Comparison of ENCODE assay signal across 8 cellular contexts in genomic region chr7:2172311-2173183, GRCh38.
DNase-seq lines count a peak whose midpoint lies in the region; ATAC-seq lines count a peak whose summit lies in the region.

No MANE protein-coding gene starts in this region.

- ATAC-seq in sciatic nerve (peak; percentile 87), GM21390 (IDR thresholded peaks at IDR 0.05; ENCODE audit: unreplicated experiment) (no peak), GM21529 (IDR thresholded peaks at IDR 0.05; ENCODE audit: unreplicated experiment) (no peak), HG02759 (IDR thresholded peaks at IDR 0.05; ENCODE audit: unreplicated experiment) (no peak)

- intact Hi-C loops in sciatic nerve (cut with DNase I): no loop called here

- peak; percentile 95 for DNase-seq in EH (ENCODE audit: low read depth)
- DNase-seq in NCI-H446 (lab: John Stamatoyannopoulos, UW): peak; percentile 61 to 76
- peak; percentile 89 for DNase-seq in fibroblast of gingiva (ENCODE audit: low read depth)
- no peak for DNase-seq in sciatic nerve (ENCODE audit: low spot score)
- DNase-seq in HUDEP-2 (lab: John Stamatoyannopoulos, UW; ENCODE audit: unreplicated experiment in 76 of 76): no peak

Comparison
In these comparisons a context has a peak if more than half of its experiments do, and no peak if none do; other contexts are left out.
1. DNase-seq: peak in EH (single experiment), NCI-H446 (2 of 2) and fibroblast of gingiva (single experiment); none in sciatic nerve (single experiment) and HUDEP-2 (0 of 76).